24 cellular contexts compared by ENCODE assay signal in the genomic region with DNA sequence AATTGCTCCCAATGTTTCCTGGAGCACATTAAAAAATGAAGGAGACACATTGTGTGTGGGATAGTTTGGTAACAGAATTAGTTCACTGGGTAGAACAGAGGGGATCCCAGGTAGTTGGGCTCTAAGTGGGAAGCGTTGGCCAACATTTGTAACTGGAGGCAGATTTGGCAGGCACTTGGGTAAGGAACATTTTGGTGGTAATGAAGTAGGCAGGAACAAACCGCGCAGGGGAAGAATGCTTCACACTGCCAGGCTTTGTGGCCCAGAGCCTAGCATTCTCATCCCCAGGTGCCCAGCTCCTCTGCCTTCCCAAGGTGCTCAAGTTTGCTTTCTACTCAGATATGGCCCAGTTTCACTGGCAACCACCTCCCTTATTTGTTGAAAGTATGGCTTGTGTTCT.
"Had no signal": no experiment of that assay in that cellular context is flagged by ENCODE, and none has a peak within 500 bp of the region (broad histone marks: within the 10 kb centered on the region; RNA-seq: fewer than 3 reads in every experiment).

No MANE protein-coding gene starts in this region.

- H3K27me3 Mint-ChIP-seq: dendritic cell treated with granulocyte-macrophage colony-stimulating factor and Interleukin-4, amounts not matched to agents 40 ng/mL and 50 ng/mL, for 4 days; memory B cell had no signal

- H3K9me3 Mint-ChIP-seq: activated naive CD8-positive, alpha-beta T cell treated with anti-CD3 and anti-CD28 coated beads for 36 hours; dendritic cell treated with granulocyte-macrophage colony-stimulating factor and Interleukin-4, amounts not matched to agents 40 ng/mL and 50 ng/mL, for 4 days; memory B cell; neural progenitor cell had no signal

- H3K27ac Mint-ChIP-seq: activated naive CD8-positive, alpha-beta T cell treated with anti-CD3 and anti-CD28 coated beads for 36 hours; dendritic cell treated with granulocyte-macrophage colony-stimulating factor and Interleukin-4, amounts not matched to agents 40 ng/mL and 50 ng/mL, for 4 days; memory B cell; naive thymus-derived CD8-positive, alpha-beta T cell; neural progenitor cell had no signal

- H3K36me3 Mint-ChIP-seq: activated naive CD8-positive, alpha-beta T cell treated with anti-CD3 and anti-CD28 coated beads for 36 hours; naive thymus-derived CD8-positive, alpha-beta T cell had no signal

- DNase-seq: activated CD4-positive, alpha-beta T cell treated with anti-CD3 and anti-CD28 coated beads for 48 hours; activated CD4-positive, alpha-beta T cell treated with anti-CD3 and anti-CD28 coated beads, Interleukin-2, amount 50 U/mL, for 48 hours; activated CD8-positive, alpha-beta memory T cell treated with anti-CD3 and anti-CD28 coated beads for 24 hours; activated effector memory CD4-positive, alpha-beta T cell treated with Interleukin-2 at 50 U/mL for 16 hours; activated naive CD4-positive, alpha-beta T cell treated with Interleukin-2 at 50 U/mL for 16 hours; activated naive CD8-positive, alpha-beta T cell treated with anti-CD3 and anti-CD28 coated beads for 36 hours; adrenal gland; aorta; body of pancreas; foreskin keratinocyte; heart left ventricle; naive thymus-derived CD8-positive, alpha-beta T cell; right cardiac atrium; stimulated activated CD4-positive, alpha-beta T cell treated with anti-CD3 and anti-CD28 coated beads, Interleukin-15, amount 100 ng/mL, for 24 hours; stimulated activated CD4-positive, alpha-beta T cell treated with anti-CD3 and anti-CD28 coated beads, Interleukin-2, amount 100 ng/mL, for 24 hours; stimulated activated naive CD4-positive, alpha-beta T cell; T-helper 9 cell; tibial artery; upper lobe of right lung; WERI-Rb-1 had no signal

- H3K4me3 Mint-ChIP-seq: activated naive CD8-positive, alpha-beta T cell treated with anti-CD3 and anti-CD28 coated beads for 36 hours; dendritic cell treated with granulocyte-macrophage colony-stimulating factor and Interleukin-4, amounts not matched to agents 40 ng/mL and 50 ng/mL, for 4 days; memory B cell; naive thymus-derived CD8-positive, alpha-beta T cell; neural progenitor cell had no signal

- ATAC-seq: activated CD4-positive, CD25-positive, alpha-beta regulatory T cell treated with anti-CD3 and anti-CD28 coated beads, Interleukin-2, amount 50 U/mL, for 24 hours; body of pancreas; foreskin keratinocyte; heart left ventricle; naive thymus-derived CD8-positive, alpha-beta T cell; right cardiac atrium; upper lobe of right lung had no signal
